26 cellular contexts compared by ENCODE assay signal in genomic region chr20:59945731-59946130, GRCh38. TPM values are rescaled to one million over a fixed set of nuclear protein-coding genes. Genes with fewer than 3 reads are reported as not detected.
DNase-seq lines count a peak whose midpoint lies in the region; ATAC-seq and TF ChIP-seq lines count a peak whose summit lies in the region.
"Had no signal": no experiment of that assay in that cellular context is flagged by ENCODE, and none has a peak within 500 bp of the region (broad histone marks: within the 10 kb centered on the region; RNA-seq: fewer than 3 reads in every experiment).

No MANE protein-coding gene starts in this region.

- H3K23ac ChIP-seq in mesenchymal stem cell (ENCODE audit: low read length in 2 of 2) = no peak overlapping the region

- no peak overlapping the region for H3K14ac ChIP-seq in mesenchymal stem cell (ENCODE audit: low read length in 2 of 2)

- CTCF ChIA-PET in activated CD4-positive, alpha-beta memory T cell treated with anti-CD3 and anti-CD28 coated beads for 36 hours (lab: Charles Lee) = interaction anchor here (1.0 to 8.9 kb wide), 3 partner anchors 10 to 1283 kb away, joined by 3 to 66 read pairs (median 6); partner anchors contain the start of gene SYCP2
- CTCF ChIA-PET in activated CD4-positive, alpha-beta memory T cell treated with anti-CD3 and anti-CD28 coated beads, Interleukin-2, amount 10 ng/mL, durations not matched to agents 7 days and 5 days (lab: Charles Lee) = interaction anchor here (0.8 to 4.4 kb wide), 3 partner anchors 11 to 192 kb away, joined by 3 to 25 read pairs (median 8); partner anchors contain the start of gene SYCP2

- H3K36me3 Mint-ChIP-seq in activated CD4-positive, alpha-beta memory T cell treated with anti-CD3 and anti-CD28 coated beads for 36 hours = peaks cover 11% of the 10 kb centered on the region
- H3K36me3 Mint-ChIP-seq in activated CD4-positive, alpha-beta memory T cell treated with anti-CD3 and anti-CD28 coated beads, Interleukin-2, amount 10 ng/mL, durations not matched to agents 7 days and 5 days (ENCODE audit: low read depth) = peaks cover 16% of the 10 kb centered on the region
- peaks cover 17% of the 10 kb centered on the region for H3K36me3 Mint-ChIP-seq in brain

- H3K9me3 Mint-ChIP-seq in activated CD4-positive, alpha-beta memory T cell treated with anti-CD3 and anti-CD28 coated beads for 36 hours = no peaks in the 10 kb centered on the region
- no peaks in the 10 kb centered on the region for H3K9me3 Mint-ChIP-seq in activated CD4-positive, alpha-beta memory T cell treated with anti-CD3 and anti-CD28 coated beads, Interleukin-2, amount 10 ng/mL, durations not matched to agents 7 days and 5 days
- H3K9me3 Mint-ChIP-seq in brain = no peaks in the 10 kb centered on the region
- H3K9me3 Mint-ChIP-seq: dendritic cell treated with granulocyte-macrophage colony-stimulating factor and Interleukin-4, amounts not matched to agents 40 ng/mL and 50 ng/mL, for 4 days; stimulated activated effector memory CD8-positive, alpha-beta T cell treated with anti-CD3 and anti-CD28 coated beads, Interleukin-12 subunit alpha, Interleukin-12 subunit beta, amount 100 ng/mL, for 72 hours had no signal

- peak overlapping the region; percentile 34 for H3K27ac Mint-ChIP-seq in activated CD4-positive, alpha-beta memory T cell treated with anti-CD3 and anti-CD28 coated beads for 36 hours
- no peak overlapping the region for H3K27ac Mint-ChIP-seq in activated CD4-positive, alpha-beta memory T cell treated with anti-CD3 and anti-CD28 coated beads, Interleukin-2, amount 10 ng/mL, durations not matched to agents 7 days and 5 days
- H3K27ac Mint-ChIP-seq in brain = peak overlapping the region; percentile 34 to 67 (median 37)
- H3K27ac Mint-ChIP-seq: dendritic cell treated with granulocyte-macrophage colony-stimulating factor and Interleukin-4, amounts not matched to agents 40 ng/mL and 50 ng/mL, for 4 days; stimulated activated effector memory CD8-positive, alpha-beta T cell treated with anti-CD3 and anti-CD28 coated beads, Interleukin-12 subunit alpha, Interleukin-12 subunit beta, amount 100 ng/mL, for 72 hours had no signal

- ATAC-seq in gastrocnemius medialis = no peak
- ATAC-seq: GM12878; stimulated activated effector memory CD8-positive, alpha-beta T cell treated with anti-CD3 and anti-CD28 coated beads, Interleukin-12 subunit alpha, Interleukin-12 subunit beta, amount 100 ng/mL, for 72 hours had no signal

- POLR2A ChIA-PET in activated CD4-positive, alpha-beta memory T cell treated with anti-CD3 and anti-CD28 coated beads for 36 hours (lab: Charles Lee) = interaction anchor here (1.5 kb wide), 1 partner anchor 18 kb away, joined by 3 read pairs; no protein-coding TSS in a partner anchor
- POLR2A ChIA-PET in activated CD4-positive, alpha-beta memory T cell treated with anti-CD3 and anti-CD28 coated beads, Interleukin-2, amount 10 ng/mL, durations not matched to agents 7 days and 5 days (lab: Charles Lee) = interaction anchor here (1.0 kb wide), 1 partner anchor 111 kb away, joined by 3 read pairs; no protein-coding TSS in a partner anchor

- H3K9me3 ChIP-seq in mesenchymal stem cell (ENCODE audit: control insufficient read depth, low read length) (no peaks in the 10 kb centered on the region), gastrocnemius medialis (no peaks in the 10 kb centered on the region)
- H3K9me3 ChIP-seq: ascending aorta, BE2C, right atrium auricular region, thoracic aorta had no signal

- H4K8ac ChIP-seq in mesenchymal stem cell (ENCODE audit: low read length) = no peak overlapping the region

- H3K27me3 ChIP-seq in mesenchymal stem cell (ENCODE audit: control insufficient read depth in 1 of 2, insufficient read depth in 1 of 2, low read length in 2 of 2) = no peaks in the 10 kb centered on the region
- H3K27me3 ChIP-seq in gastrocnemius medialis = no peaks in the 10 kb centered on the region
- H3K27me3 ChIP-seq: ascending aorta, BE2C, right atrium auricular region had no signal

- TF ChIP-seq CTCF in brain (conservative IDR thresholded peaks at IDR 0.05) = no peak
- no peak for TF ChIP-seq CTCF in gastrocnemius medialis (IDR thresholded peaks at IDR 0.05 in 4 of 5, conservative IDR thresholded peaks at IDR 0.05 in 1 of 5)

- H3K4me1 Mint-ChIP-seq in activated CD4-positive, alpha-beta memory T cell treated with anti-CD3 and anti-CD28 coated beads for 36 hours (ENCODE audit: low read depth) = peaks cover 37% of the 10 kb centered on the region
- peaks cover 34% of the 10 kb centered on the region for H3K4me1 Mint-ChIP-seq in activated CD4-positive, alpha-beta memory T cell treated with anti-CD3 and anti-CD28 coated beads, Interleukin-2, amount 10 ng/mL, durations not matched to agents 7 days and 5 days
- peaks cover 78% of the 10 kb centered on the region for H3K4me1 Mint-ChIP-seq in brain

- no peak for DNase-seq in activated CD4-positive, alpha-beta memory T cell treated with anti-CD3 and anti-CD28 coated beads for 36 hours
- no peak for DNase-seq in activated CD4-positive, alpha-beta memory T cell treated with anti-CD3 and anti-CD28 coated beads, Interleukin-2, amount 10 ng/mL, durations not matched to agents 7 days and 5 days
- DNase-seq in mesenchymal stem cell (no peak), gastrocnemius medialis (no peak), cortex of kidney (lab: John Stamatoyannopoulos, UW) (no peak), RKO (ENCODE audit: low spot score) (no peak), NCI-H2196 (lab: John Stamatoyannopoulos, UW; ENCODE audit: unreplicated experiment) (no peak)
- DNase-seq: activated CD4-positive, alpha-beta T cell treated with anti-CD3 and anti-CD28 coated beads, Interleukin-2, amount 50 U/mL, for 1 hour; activated naive CD4-positive, alpha-beta T cell; BE2C; Calu3; KG1; mammary epithelial cell; NCI-H2029; NCI-H510A; stimulated activated CD4-positive, alpha-beta T cell treated with anti-CD3 and anti-CD28 coated beads, Interleukin-15, amount 100 ng/mL, for 24 hours had no signal

- H3K4me3 Mint-ChIP-seq in activated CD4-positive, alpha-beta memory T cell treated with anti-CD3 and anti-CD28 coated beads for 36 hours = no peak overlapping the region
- H3K4me3 Mint-ChIP-seq in activated CD4-positive, alpha-beta memory T cell treated with anti-CD3 and anti-CD28 coated beads, Interleukin-2, amount 10 ng/mL, durations not matched to agents 7 days and 5 days = no peak overlapping the region
- H3K4me3 Mint-ChIP-seq in brain = peak overlapping the region; percentile 11 to 59 (median 32)
- H3K4me3 Mint-ChIP-seq: dendritic cell treated with granulocyte-macrophage colony-stimulating factor and Interleukin-4, amounts not matched to agents 40 ng/mL and 50 ng/mL, for 4 days; stimulated activated effector memory CD8-positive, alpha-beta T cell treated with anti-CD3 and anti-CD28 coated beads, Interleukin-12 subunit alpha, Interleukin-12 subunit beta, amount 100 ng/mL, for 72 hours had no signal

- no peak overlapping the region for H2AK5ac ChIP-seq in mesenchymal stem cell (ENCODE audit: low read length, severe bottlenecking)

- H2AFZ ChIP-seq in mesenchymal stem cell (ENCODE audit: low read depth, low read length) = no peak overlapping the region

- H2BK12ac ChIP-seq in mesenchymal stem cell (ENCODE audit: low read length in 2 of 2) = no peak overlapping the region

- no peak overlapping the region for H4K91ac ChIP-seq in mesenchymal stem cell (ENCODE audit: low read length)

- no peak overlapping the region for H3K4ac ChIP-seq in mesenchymal stem cell (ENCODE audit: low read depth in 1 of 2, low read length in 2 of 2)

- no peak overlapping the region for H3K4me2 ChIP-seq in mesenchymal stem cell (ENCODE audit: low read length, poor library complexity, severe bottlenecking)

- peak overlapping the region; percentile 9 for H3K9ac ChIP-seq in mesenchymal stem cell (ENCODE audit: low read length)

- H2BK15ac ChIP-seq in mesenchymal stem cell (ENCODE audit: low read depth, poor library complexity, severe bottlenecking) = no peak overlapping the region

- WGBS in mesenchymal stem cell = 9% methylated on average over 1 of the region's 2 CpGs

- peaks cover 5% of the 10 kb centered on the region for H3K79me1 ChIP-seq in mesenchymal stem cell (replicated peaks; ENCODE audit: low read length, poor library complexity, severe bottlenecking)

- H3K4me3 ChIP-seq in mesenchymal stem cell (ENCODE audit: insufficient read depth in 1 of 2, low read depth in 1 of 2, low read length in 2 of 2) (no peak overlapping the region), gastrocnemius medialis (no peak overlapping the region)
- H3K4me3 ChIP-seq: ascending aorta, GM12878, right atrium auricular region, thoracic aorta had no signal

- no peak overlapping the region for H2BK5ac ChIP-seq in mesenchymal stem cell (ENCODE audit: low read depth, low read length, poor library complexity, severe bottlenecking)

- H3K4me1 ChIP-seq in mesenchymal stem cell (ENCODE audit: control insufficient read depth, insufficient read depth, low read depth, low read length) = no peaks in the 10 kb centered on the region
- H3K4me1 ChIP-seq in gastrocnemius medialis = peaks cover 37 to 59% of the 10 kb centered on the region in 2 donors
- H3K4me1 ChIP-seq: BE2C had no signal

- TF ChIP-seq POLR2A in gastrocnemius medialis (IDR thresholded peaks at IDR 0.05) = no peak

- peaks cover 5 to 44% of the 10 kb centered on the region in 2 experiments for H3K36me3 ChIP-seq in mesenchymal stem cell (ENCODE audit: control insufficient read depth in 1 of 2, insufficient read depth in 2 of 2, low read depth in 1 of 2, low read length in 2 of 2)
- H3K36me3 ChIP-seq in gastrocnemius medialis = peaks cover 0 to 26% of the 10 kb centered on the region in 2 donors

- no peak overlapping the region for H2BK120ac ChIP-seq in mesenchymal stem cell (ENCODE audit: low read depth, low read length)

- H3K27me3 Mint-ChIP-seq in activated CD4-positive, alpha-beta memory T cell treated with anti-CD3 and anti-CD28 coated beads for 36 hours = no peaks in the 10 kb centered on the region
- H3K27me3 Mint-ChIP-seq in activated CD4-positive, alpha-beta memory T cell treated with anti-CD3 and anti-CD28 coated beads, Interleukin-2, amount 10 ng/mL, durations not matched to agents 7 days and 5 days = no peaks in the 10 kb centered on the region
- peaks cover 5% of the 10 kb centered on the region for H3K27me3 Mint-ChIP-seq in brain
- H3K27me3 Mint-ChIP-seq: dendritic cell treated with granulocyte-macrophage colony-stimulating factor and Interleukin-4, amounts not matched to agents 40 ng/mL and 50 ng/mL, for 4 days had no signal

- in situ Hi-C loops in gastrocnemius medialis (cut with MboI; ENCODE audit: low sequenced_read_pairs in 4 of 4) = loop anchor here in 1 of 4 donors (10.0 kb wide), 1 partner anchor 109 kb away; no protein-coding TSS in a partner anchor

- no peak overlapping the region for H3K18ac ChIP-seq in mesenchymal stem cell (ENCODE audit: low read depth in 1 of 2, low read length in 2 of 2)

- H3K27ac ChIP-seq in mesenchymal stem cell (ENCODE audit: low read length, poor library complexity, severe bottlenecking) (peak overlapping the region; percentile 36), gastrocnemius medialis (peak overlapping the region in 3 of 4 donors; percentile 11 to 44 (median 35))
- H3K27ac ChIP-seq: 22Rv1, ascending aorta, right atrium auricular region, thoracic aorta had no signal

- intact Hi-C loops in activated CD4-positive, alpha-beta memory T cell treated with anti-CD3 and anti-CD28 coated beads for 36 hours (cut with micrococcal nuclease) = loop anchor here (5.0 to 10.0 kb wide), 3 partner anchors 269 to 1177 kb away; no protein-coding TSS in a partner anchor
- intact Hi-C loops in gastrocnemius medialis (cut with DNase I; ENCODE audit: low total_unique reads) = no loop called here

RNA-seq across cellular contexts. Expression of gene FAM217B, which starts 5.5 kb away (rescaled TPM):
- 10 to 100 TPM; 18.4 to 20.3 TPM for total RNA-seq in activated CD4-positive, alpha-beta memory T cell treated with anti-CD3 and anti-CD28 coated beads for 36 hours
- total RNA-seq in activated CD4-positive, alpha-beta memory T cell treated with anti-CD3 and anti-CD28 coated beads, Interleukin-2, amount 10 ng/mL, durations not matched to agents 7 days and 5 days = 10 to 100 TPM; 26.5 to 27.4 TPM
- 8.3 TPM for polyA plus RNA-seq in brain (ENCODE audit: insufficient read depth, low read depth, low replicate concordance)
- polyA plus RNA-seq in mesenchymal stem cell (2013, experiment 1 of 2) = 14.6 TPM
- 14.4 TPM for polyA plus RNA-seq in mesenchymal stem cell (2013, experiment 2 of 2)
- total RNA-seq in gastrocnemius medialis = 1 to 10 TPM; 2.8 to 6.9 (median 6.4) TPM

RNA-seq across cellular contexts. Expression of gene PPP1R3D, which starts 5.6 kb away (rescaled TPM):
- 1 to 10 TPM; 5.7 TPM for total RNA-seq in activated CD4-positive, alpha-beta memory T cell treated with anti-CD3 and anti-CD28 coated beads for 36 hours
- total RNA-seq in activated CD4-positive, alpha-beta memory T cell treated with anti-CD3 and anti-CD28 coated beads, Interleukin-2, amount 10 ng/mL, durations not matched to agents 7 days and 5 days = 10 to 100 TPM in 1 of 2 experiments, 1 to 10 TPM in 1; 9.7 to 10.3 TPM
- 8.9 TPM for polyA plus RNA-seq in brain (ENCODE audit: insufficient read depth, low read depth, low replicate concordance)
- 3.6 TPM for polyA plus RNA-seq in mesenchymal stem cell (2013, experiment 1 of 2)
- polyA plus RNA-seq in mesenchymal stem cell (2013, experiment 2 of 2) = 3.7 TPM
- total RNA-seq in gastrocnemius medialis = 10 to 100 TPM in 2 of 4 donors, 1 to 10 TPM in 2; 4.1 to 12.0 (median 10.8) TPM

RNA-seq across cellular contexts. Expression of gene SYCP2, which starts 12.3 kb away (rescaled TPM):
- 1 to 10 TPM; 3.1 to 3.9 TPM for total RNA-seq in activated CD4-positive, alpha-beta memory T cell treated with anti-CD3 and anti-CD28 coated beads for 36 hours
- 1 to 10 TPM; 5.4 to 7.9 TPM for total RNA-seq in activated CD4-positive, alpha-beta memory T cell treated with anti-CD3 and anti-CD28 coated beads, Interleukin-2, amount 10 ng/mL, durations not matched to agents 7 days and 5 days
- polyA plus RNA-seq in brain (ENCODE audit: insufficient read depth, low read depth, low replicate concordance) = 0.22 TPM
- 0.11 TPM for polyA plus RNA-seq in mesenchymal stem cell (2013, experiment 1 of 2)
- 0.19 TPM for polyA plus RNA-seq in mesenchymal stem cell (2013, experiment 2 of 2)
- total RNA-seq in gastrocnemius medialis = under 1 TPM; 0.10 to 0.78 (median 0.39) TPM

RNA-seq across cellular contexts. Expression of gene CDH26, which starts 12.5 kb away (rescaled TPM):
- total RNA-seq in activated CD4-positive, alpha-beta memory T cell treated with anti-CD3 and anti-CD28 coated beads for 36 hours = 1 to 10 TPM; 1.5 to 1.6 TPM
- under 1 TPM; 0.53 to 0.86 TPM for total RNA-seq in activated CD4-positive, alpha-beta memory T cell treated with anti-CD3 and anti-CD28 coated beads, Interleukin-2, amount 10 ng/mL, durations not matched to agents 7 days and 5 days
- polyA plus RNA-seq in brain (ENCODE audit: insufficient read depth, low read depth, low replicate concordance) = 0.41 TPM
- 0.04 TPM for polyA plus RNA-seq in mesenchymal stem cell (2013, experiment 1 of 2)
- polyA plus RNA-seq in mesenchymal stem cell (2013, experiment 2 of 2) = 0.04 TPM
- under 1 TPM in 3 of 4 donors, not detected in 1; 0.27 to 0.41 (median 0.29) TPM for total RNA-seq in gastrocnemius medialis
- total RNA-seq: ascending aorta, epithelial cell of proximal tubule, G401 had no signal

Comparison
In these comparisons a context has a peak if more than half of its experiments do, and no peak if none do; other contexts are left out.
1. H3K4me3 Mint-ChIP-seq: peak in brain (5 of 5); none in activated CD4-positive, alpha-beta memory T cell treated with anti-CD3 and anti-CD28 coated beads for 36 hours (single experiment) and activated CD4-positive, alpha-beta memory T cell treated with anti-CD3 and anti-CD28 coated beads, Interleukin-2, amount 10 ng/mL, durations not matched to agents 7 days and 5 days (single experiment).